In genomic region chr10:72337039-72337629, GRCh38 we compare ENCODE assay signal across 8 cellular contexts. TPM values are rescaled to one million over a fixed set of nuclear protein-coding genes. Genes with fewer than 3 reads are reported as not detected.
A peak's percentile ranks its signal among the peaks of the same experiment; 100 is the strongest.
DNase-seq lines count a peak whose midpoint lies in the region; ATAC-seq and TF ChIP-seq lines count a peak whose summit lies in the region.

No MANE protein-coding gene starts in this region.

- H3K9me3 Mint-ChIP-seq in stimulated activated memory B cell treated with anti-CD40 and anti-IgM and Interleukin-4, amounts not matched to agents 10 μg/mL and 1 μg/mL and 100 μg/mL, for 72 hours: no peaks in the 10 kb centered on the region

- H3K4me3 ChIP-seq in lower leg skin (ENCODE audit: low read depth, poor library complexity, severe bottlenecking): no peak overlapping the region

- intact Hi-C loops in lower leg skin (cut with DNase I; ENCODE audit: low total_unique reads): loop anchor here (10.0 kb wide), 3 partner anchors 62 to 382 kb away; partner anchors contain the start of gene DDIT4

- no peak for TF ChIP-seq POLR2A in lower leg skin (IDR thresholded peaks at IDR 0.05)

- WGBS in lower leg skin, 2 donors: 23 to 36% methylated on average over 5 of the region's 5 CpGs

- peak in 1 of 3 donors; percentile 91 for TF ChIP-seq CTCF in lower leg skin (IDR thresholded peaks at IDR 0.05)

- peaks cover 65% of the 10 kb centered on the region for H3K4me1 Mint-ChIP-seq in stimulated activated memory B cell treated with anti-CD40 and anti-IgM and Interleukin-4, amounts not matched to agents 10 μg/mL and 1 μg/mL and 100 μg/mL, for 72 hours

- peak overlapping the region; percentile 90 for H3K27ac Mint-ChIP-seq in stimulated activated memory B cell treated with anti-CD40 and anti-IgM and Interleukin-4, amounts not matched to agents 10 μg/mL and 1 μg/mL and 100 μg/mL, for 72 hours

- DNase-seq in NCI-H1417 (lab: John Stamatoyannopoulos, UW) (peak; percentile 18 to 62 (median 57)), NCI-H1417 treated with DMSO at 0.1 percent for 48 hours (lab: John Stamatoyannopoulos, UW) (no peak), NCI-H2107 (lab: John Stamatoyannopoulos, UW) (peak; percentile 34), dermis blood vessel endothelial cell (peak; percentile 84), lower leg skin (ENCODE audit: low spot score in 2 of 2) (peak; percentile 76 to 96)
- DNase-seq in activated CD4-positive, alpha-beta T cell treated with anti-CD3 and anti-CD28 coated beads, Interleukin-2, amount 50 U/mL, for 1 hour: peak; percentile 68

- no peaks in the 10 kb centered on the region for H3K27me3 Mint-ChIP-seq in stimulated activated memory B cell treated with anti-CD40 and anti-IgM and Interleukin-4, amounts not matched to agents 10 μg/mL and 1 μg/mL and 100 μg/mL, for 72 hours

- H3K36me3 Mint-ChIP-seq in stimulated activated memory B cell treated with anti-CD40 and anti-IgM and Interleukin-4, amounts not matched to agents 10 μg/mL and 1 μg/mL and 100 μg/mL, for 72 hours: peaks cover 45% of the 10 kb centered on the region

- no peak for ATAC-seq in stimulated activated memory B cell treated with anti-CD40 and anti-IgM and Interleukin-4, amounts not matched to agents 10 μg/mL and 1 μg/mL and 100 μg/mL, for 72 hours
- ATAC-seq in HG03378 (IDR thresholded peaks at IDR 0.05; ENCODE audit: unreplicated experiment): no peak

- no peak overlapping the region for H3K4me3 Mint-ChIP-seq in stimulated activated memory B cell treated with anti-CD40 and anti-IgM and Interleukin-4, amounts not matched to agents 10 μg/mL and 1 μg/mL and 100 μg/mL, for 72 hours

RNA-seq across cellular contexts. Expression of gene DNAJB12, which starts 17.6 kb away (rescaled TPM):
- 25.9 and 35.9 TPM in 2 replicates for total RNA-seq in dermis blood vessel endothelial cell
- total RNA-seq in lower leg skin: 10 to 100 TPM; 32.8 to 54.4 (median 48.1) TPM
